Comparison of ENCODE assay signal across 24 cellular contexts in genomic region chr5:115510145-115510640, GRCh38.
"Had no signal": no experiment of that assay in that cellular context is flagged by ENCODE, and none has a peak within 500 bp of the region (broad histone marks: within the 10 kb centered on the region; RNA-seq: fewer than 3 reads in every experiment).

No MANE protein-coding gene starts in this region.

- H3K9me3 ChIP-seq: SJCRH30 had no signal

- H3K36me3 ChIP-seq: SJCRH30 had no signal

- FAIRE-seq: HTR-8/SVneo, K562 had no signal

- H3K9ac ChIP-seq: KMS-11 had no signal

- H3K4me3 ChIP-seq: K562, SJCRH30 had no signal

- H3K27ac ChIP-seq: HL-60, KMS-11, RWPE1, SJCRH30 had no signal

- H3K4me1 ChIP-seq: SJCRH30 had no signal

- DNase-seq: Kasumi-1, MM.1S, NCI-H1105, NCI-H1417, NCI-H1436 treated with DMSO at 0.1 percent for 48 hours, NCI-H1694, NCI-H2029, NCI-H2081 treated with DMSO at 0.1 percent for 48 hours, NCI-H2171, NCI-H226, NCI-H446, NCI-H510A, NCI-H524 treated with DMSO at 0.1 percent for 48 hours, NCI-H69, NCI-H774, SHP77 treated with DMSO at 0.1 percent for 48 hours, SJCRH30 had no signal

- ATAC-seq: K562, Panc1, SK-N-SH treated with all-trans-retinoic acid at 6 μM for 48 hours had no signal
